ENCODE assay signal across 8 cellular contexts in genomic region chr2:191869178-191869577, GRCh38. TPM values are rescaled to one million over a fixed set of nuclear protein-coding genes. Genes with fewer than 3 reads are reported as not detected.
A peak's percentile ranks its signal among the peaks of the same experiment; 100 is the strongest.
DNase-seq lines count a peak whose midpoint lies in the region; ATAC-seq and TF ChIP-seq lines count a peak whose summit lies in the region.

No MANE protein-coding gene starts in this region.

- H3K27ac ChIP-seq in cardiac muscle cell (no peak overlapping the region), esophagus muscularis mucosa (replicated peaks in 1 of 4) (peak overlapping the region in 3 of 4 donors; percentile 79 to 82 (median 81)), transverse colon (no peak overlapping the region)

- H3K36me3 ChIP-seq in cardiac muscle cell (no peaks in the 10 kb centered on the region), esophagus muscularis mucosa (no peaks in the 10 kb centered on the region), transverse colon (no peaks in the 10 kb centered on the region)

- H3K27me3 ChIP-seq in cardiac muscle cell = no peaks in the 10 kb centered on the region
- no peaks in the 10 kb centered on the region for H3K27me3 ChIP-seq in esophagus muscularis mucosa
- no peaks in the 10 kb centered on the region for H3K27me3 ChIP-seq in transverse colon

- peak; percentile 55 to 57 for DNase-seq in cardiac muscle cell (ENCODE audit: low read depth in 1 of 2, low spot score in 1 of 2)
- no peak for DNase-seq in Right ventricle myocardium inferior (ENCODE audit: missing footprints)
- DNase-seq in NCI-H345 (lab: John Stamatoyannopoulos, UW) = peak; percentile 94
- no peak for DNase-seq in esophagus muscularis mucosa (ENCODE audit: extremely low spot score)
- peak; percentile 41 for DNase-seq in transverse colon
- DNase-seq in T1000 (lab: John Stamatoyannopoulos, UW) = no peak
- no peak for DNase-seq in activated naive CD4-positive, alpha-beta T cell treated with Interleukin-2 at 50 U/mL for 16 hours
- no peak for DNase-seq in activated CD8-positive, alpha-beta memory T cell treated with anti-CD3 and anti-CD28 coated beads, Interleukin-2, amount 50 U/mL, for 4 hours

- TF ChIP-seq CTCF in cardiac muscle cell (IDR thresholded peaks at IDR 0.05; ENCODE audit: low read depth, low read length) = peak; percentile 38
- no peak for TF ChIP-seq CTCF in esophagus muscularis mucosa (IDR thresholded peaks at IDR 0.05)
- peak in 4 of 5 experiments; percentile 27 to 39 (median 33) for TF ChIP-seq CTCF in transverse colon (IDR thresholded peaks at IDR 0.05)

- peaks cover 10% of the 10 kb centered on the region for H3K4me1 ChIP-seq in cardiac muscle cell (ENCODE audit: low read depth)
- H3K4me1 ChIP-seq in esophagus muscularis mucosa = peaks cover 41 to 63% (median 58%) of the 10 kb centered on the region in 4 donors
- H3K4me1 ChIP-seq in transverse colon = peaks cover 10 to 33% (median 18%) of the 10 kb centered on the region in 4 donors

- H3K9me3 ChIP-seq in cardiac muscle cell (ENCODE audit: low read depth) = no peaks in the 10 kb centered on the region
- H3K9me3 ChIP-seq in esophagus muscularis mucosa = no peaks in the 10 kb centered on the region
- no peaks in the 10 kb centered on the region for H3K9me3 ChIP-seq in transverse colon

- H3K4me3 ChIP-seq in cardiac muscle cell (no peak overlapping the region), esophagus muscularis mucosa (no peak overlapping the region), transverse colon (no peak overlapping the region)

- no peak for ATAC-seq in Right ventricle myocardium inferior

- TF ChIP-seq EP300 in esophagus muscularis mucosa (IDR thresholded peaks at IDR 0.05) (no peak), transverse colon (IDR thresholded peaks at IDR 0.05; ENCODE audit: low read depth) (no peak)

- in situ Hi-C loops in transverse colon (cut with MboI; ENCODE audit: low pct_ligation_motif_present in 1 of 4, low pct_unique_long_range_greater_than_20kb in 1 of 4, low sequenced_read_pairs in 3 of 4) = no loop called here

- intact Hi-C loops in Right ventricle myocardium inferior (cut with DNase I) (loop anchor here (5.0 kb wide), 1 partner anchor 158 kb away; no protein-coding TSS in a partner anchor), esophagus muscularis mucosa (cut with DNase I) (no loop called here), transverse colon (cut with DNase I; ENCODE audit: low total_unique reads) (no loop called here)

- 65% methylated on average over 6 of the region's 6 CpGs for WGBS in esophagus muscularis mucosa
- 40 to 50% methylated on average over 5 to 6 of the region's 6 CpGs for WGBS in transverse colon (ENCODE audit: low coverage in 1 of 2), 2 donors

- TF ChIP-seq POLR2A in esophagus muscularis mucosa (IDR thresholded peaks at IDR 0.05; ENCODE audit: low read depth) (no peak), transverse colon (IDR thresholded peaks at IDR 0.05) (no peak)

RNA-seq across cellular contexts. Expression of gene CAVIN2, which starts 22.3 kb away (rescaled TPM):
- total RNA-seq in cardiac muscle cell = 0.74 and 1.1 TPM in 2 replicates
- polyA plus RNA-seq in cardiac muscle cell = 0.87 and 1.0 TPM in 2 replicates
- total RNA-seq in Right ventricle myocardium inferior = 109 TPM
- 100 to 1,000 TPM in 3 of 4 donors, 10 to 100 TPM in 1; 90.6 to 179 (median 120) TPM for total RNA-seq in esophagus muscularis mucosa
- total RNA-seq in transverse colon = 10 to 100 TPM; 21.3 to 59.3 (median 25.0) TPM

Comparison
In these comparisons a context has a peak if more than half of its experiments do, and no peak if none do; other contexts are left out.
1. DNase-seq: peak in cardiac muscle cell (2 of 2), NCI-H345 (single experiment) and transverse colon (single experiment); none in Right ventricle myocardium inferior (single experiment), esophagus muscularis mucosa (single experiment), T1000 (single experiment), activated naive CD4-positive, alpha-beta T cell treated with Interleukin-2 at 50 U/mL for 16 hours (single experiment) and activated CD8-positive, alpha-beta memory T cell treated with anti-CD3 and anti-CD28 coated beads, Interleukin-2, amount 50 U/mL, for 4 hours (single experiment).
2. RNA of gene CAVIN2, which starts 22.3 kb away (total RNA-seq): 90.6 to 179 TPM in esophagus muscularis mucosa, 109 TPM in Right ventricle myocardium inferior (single experiment) and 21.3 to 59.3 TPM in transverse colon; 0.74 to 1.1 TPM in cardiac muscle cell; every median in the first group is over 10 times any median in the second.
3. H3K27ac ChIP-seq: peak in esophagus muscularis mucosa (3 of 4); none in cardiac muscle cell (single experiment) and transverse colon (0 of 4).
4. CTCF ChIP-seq: peak in cardiac muscle cell (single experiment) and transverse colon (4 of 5); none in esophagus muscularis mucosa (0 of 3).